ENCODE assay signal across 8 cellular contexts in the genomic region with DNA sequence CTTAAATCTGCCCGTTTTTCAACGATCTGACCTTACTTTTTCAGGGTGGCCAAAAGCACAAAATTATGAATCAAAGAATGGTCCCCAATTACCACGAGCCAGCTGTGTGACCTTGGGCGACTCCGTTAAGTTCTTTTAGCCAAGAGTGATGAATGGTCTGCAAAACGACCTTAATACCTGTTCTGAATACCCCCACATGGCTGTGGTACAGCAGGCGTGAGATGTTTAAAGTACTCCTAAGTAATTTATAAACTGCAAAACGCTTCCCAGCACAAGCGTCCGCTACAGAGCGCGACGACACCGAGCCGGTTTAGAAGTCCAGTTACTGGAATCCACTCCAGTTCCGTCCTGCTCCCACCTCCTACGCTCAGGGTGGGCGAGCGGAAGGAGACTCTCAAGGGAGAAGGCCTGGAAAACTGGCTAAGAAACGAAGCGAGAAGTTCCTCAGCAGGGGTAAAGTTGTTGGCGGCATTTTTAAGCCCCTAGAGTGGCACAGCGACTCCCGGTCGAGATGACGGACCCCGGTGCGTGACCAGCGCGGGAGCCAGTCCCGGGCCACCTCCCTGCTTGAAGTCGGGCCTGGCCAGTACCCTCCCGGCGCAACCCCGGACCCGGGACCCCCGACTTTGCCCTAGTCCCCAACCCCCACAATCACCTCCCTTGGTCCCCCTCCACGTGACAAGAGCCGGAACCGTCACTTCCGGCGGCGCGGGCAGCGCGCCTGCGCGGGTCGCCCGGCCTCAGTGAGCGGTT. TPM values are rescaled to one million over a fixed set of nuclear protein-coding genes. Genes with fewer than 3 reads are reported as not detected.
A peak's percentile ranks its signal among the peaks of the same experiment; 100 is the strongest.
DNase-seq lines count a peak whose midpoint lies in the region; ATAC-seq and TF ChIP-seq lines count a peak whose summit lies in the region.

No MANE protein-coding gene starts in this region.

- in situ Hi-C loops in G401 (cut with HindIII; ENCODE audit: low sequenced_read_pairs), result no loop called here

- H3K27me3 ChIP-seq in GM23338 (ENCODE audit: insufficient read depth) (peaks cover 7% of the 10 kb centered on the region; the same call in 1 of the 2 replicates), ovary (no peaks in the 10 kb centered on the region), thymus (ENCODE audit: control insufficient read depth, insufficient read depth) (no peaks in the 10 kb centered on the region)

- intact Hi-C loops in Right ventricle myocardium inferior (cut with DNase I), result loop anchor here (2.0 to 10.0 kb wide), 4 partner anchors 83 to 221 kb away; a partner anchor contains a TSS
- intact Hi-C loops in ovary (cut with DNase I), result no loop called here

- peak; percentile 58 for ATAC-seq in GM23338
- ATAC-seq in SK-N-SH treated with all-trans-retinoic acid at 6 μM for 48 hours, result peak; percentile 68
- peak; percentile 88 for ATAC-seq in Right ventricle myocardium inferior

- DNase-seq in G401 (ENCODE audit: low spot score) (peak; percentile 75), GM23338 (ENCODE audit: low spot score) (peak; percentile 88), Kasumi-1 (lab: John Stamatoyannopoulos, UW) (peak; percentile 69 to 80), Right ventricle myocardium inferior (ENCODE audit: missing footprints) (peak; percentile 93), ovary (peak; percentile 88 to 93 (median 91))
- peak; percentile 87 for DNase-seq in activated naive CD8-positive, alpha-beta T cell treated with anti-CD3 and anti-CD28 coated beads for 36 hours

- no peaks in the 10 kb centered on the region; the same call in 2 of the 3 replicates for H3K36me3 Mint-ChIP-seq in GM23338 (ENCODE audit: low read depth)
- no peaks in the 10 kb centered on the region for H3K36me3 Mint-ChIP-seq in activated naive CD8-positive, alpha-beta T cell treated with anti-CD3 and anti-CD28 coated beads for 36 hours

- H3K36me3 ChIP-seq in GM23338 (ENCODE audit: insufficient read depth), result no peaks in the 10 kb centered on the region
- H3K36me3 ChIP-seq in ovary, result no peaks in the 10 kb centered on the region
- no peaks in the 10 kb centered on the region for H3K36me3 ChIP-seq in thymus (ENCODE audit: control insufficient read depth, insufficient read depth)

- H3K4me1 ChIP-seq in GM23338 (ENCODE audit: insufficient read depth) (peaks cover 39% of the 10 kb centered on the region), ovary (ENCODE audit: insufficient read depth) (peaks cover 3% of the 10 kb centered on the region), thymus (ENCODE audit: control insufficient read depth, insufficient read depth, low read length) (peaks cover 7% of the 10 kb centered on the region)

- H3K4me2 ChIP-seq in GM23338, result peak overlapping the region; percentile 85

- peak overlapping the region; percentile 50; the same call in 1 of the 2 replicates for H2AFZ ChIP-seq in GM23338

- peak; percentile 27 for TF ChIP-seq EP300 in ovary (IDR thresholded peaks at IDR 0.05)

- peak overlapping the region; percentile 83 for H3K4me3 Mint-ChIP-seq in GM23338
- peak overlapping the region; percentile 90 for H3K4me3 Mint-ChIP-seq in activated naive CD8-positive, alpha-beta T cell treated with anti-CD3 and anti-CD28 coated beads for 36 hours

- no peaks in the 10 kb centered on the region for H3F3A ChIP-seq in GM23338 (replicated peaks; ENCODE audit: low read depth)

- peak; percentile 28 for TF ChIP-seq POLR2A in ovary (IDR thresholded peaks at IDR 0.05)

- H3K4me3 ChIP-seq in GM23338 (peak overlapping the region; percentile 90), ovary (peak overlapping the region; percentile 70), thymus (ENCODE audit: low read length) (peak overlapping the region; percentile 97)

- H4K20me1 ChIP-seq in GM23338 (replicated peaks; ENCODE audit: insufficient read depth), result peaks cover 16% of the 10 kb centered on the region; the same call in 1 of the 2 replicates

- H3K9me3 ChIP-seq in ovary (no peaks in the 10 kb centered on the region), thymus (ENCODE audit: control insufficient read depth) (peaks cover 2% of the 10 kb centered on the region)

- peaks cover 34% of the 10 kb centered on the region for H3K79me2 ChIP-seq in GM23338 (replicated peaks; ENCODE audit: insufficient read depth)

- WGBS in ovary, 3 donors, result 0% methylated on average over 37 to 51 of the region's 51 CpGs
- whole genome bisulfite sequencing in thymus, result under 1% methylated on average over 51 of the region's 51 CpGs

- H3K27ac ChIP-seq in GM23338 (ENCODE audit: low read depth), result peak overlapping the region; percentile 95
- H3K27ac ChIP-seq in ovary, result peak overlapping the region; percentile 97 to 99
- peak overlapping the region; percentile 95 for H3K27ac ChIP-seq in thymus (ENCODE audit: low read depth)

- H3K27ac Mint-ChIP-seq in GM23338, result peak overlapping the region; percentile 99
- H3K27ac Mint-ChIP-seq in activated naive CD8-positive, alpha-beta T cell treated with anti-CD3 and anti-CD28 coated beads for 36 hours, result peak overlapping the region; percentile 96

- no peaks in the 10 kb centered on the region for H3K9me3 Mint-ChIP-seq in GM23338
- H3K9me3 Mint-ChIP-seq in activated naive CD8-positive, alpha-beta T cell treated with anti-CD3 and anti-CD28 coated beads for 36 hours, result no peaks in the 10 kb centered on the region

- no peaks in the 10 kb centered on the region for H3K9me2 ChIP-seq in GM23338 (ENCODE audit: insufficient read depth)

- peaks cover 7% of the 10 kb centered on the region for H3K27me3 Mint-ChIP-seq in GM23338 (ENCODE audit: insufficient read depth, low read depth, poor library complexity)
- no peaks in the 10 kb centered on the region for H3K27me3 Mint-ChIP-seq in activated naive CD8-positive, alpha-beta T cell treated with anti-CD3 and anti-CD28 coated beads for 36 hours

- TF ChIP-seq CTCF in GM23338 (conservative IDR thresholded peaks at IDR 0.05; ENCODE audit: low read depth in 2 of 2), result no peak
- TF ChIP-seq CTCF in ovary (IDR thresholded peaks at IDR 0.05), result no peak

- peaks cover 10% of the 10 kb centered on the region; the same call in 2 of the 3 replicates for H3K4me1 Mint-ChIP-seq in GM23338
- H3K4me1 Mint-ChIP-seq in activated naive CD8-positive, alpha-beta T cell treated with anti-CD3 and anti-CD28 coated beads for 36 hours, result peaks cover 39% of the 10 kb centered on the region

TF ChIP-seq in GM23338, 12 proteins besides CTCF, POLR2A, EP300 and RAD21:
- TF ChIP-seq POLR2AphosphoS5 (IDR thresholded peaks at IDR 0.05; ENCODE audit: low read depth) (no peak; the same call in 1 of the 2 replicates), CREB1 (CRISPR knock-in tag; IDR thresholded peaks at IDR 0.05; ENCODE audit: low read depth) (peak; percentile 81), EZH2 (IDR thresholded peaks at IDR 0.05; ENCODE audit: low read depth, unreplicated experiment) (no peak)
- TF ChIP-seq, protein P1, sequence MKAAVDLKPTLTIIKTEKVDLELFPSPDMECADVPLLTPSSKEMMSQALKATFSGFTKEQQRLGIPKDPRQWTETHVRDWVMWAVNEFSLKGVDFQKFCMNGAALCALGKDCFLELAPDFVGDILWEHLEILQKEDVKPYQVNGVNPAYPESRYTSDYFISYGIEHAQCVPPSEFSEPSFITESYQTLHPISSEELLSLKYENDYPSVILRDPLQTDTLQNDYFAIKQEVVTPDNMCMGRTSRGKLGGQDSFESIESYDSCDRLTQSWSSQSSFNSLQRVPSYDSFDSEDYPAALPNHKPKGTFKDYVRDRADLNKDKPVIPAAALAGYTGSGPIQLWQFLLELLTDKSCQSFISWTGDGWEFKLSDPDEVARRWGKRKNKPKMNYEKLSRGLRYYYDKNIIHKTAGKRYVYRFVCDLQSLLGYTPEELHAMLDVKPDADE (IDR thresholded peaks at IDR 0.05), result peak; percentile 31; the same call in 1 of the 2 replicates
TF ChIP-seq in GM23338: peak in this region for 2.

TF ChIP-seq in SK-N-SH treated with all-trans-retinoic acid at 6 μM for 48 hours, 23 proteins besides CTCF, POLR2A, EP300 and RAD21:
- no peak for TF ChIP-seq BACH2 (CRISPR knock-in tag; IDR thresholded peaks at IDR 0.05; ENCODE audit: borderline replicate concordance)

RNA-seq across cellular contexts. Expression of a gene that starts 0.7 kb away (rescaled TPM):
- 9.4 and 10.4 TPM in 2 replicates for total RNA-seq in G401 (2014; rRNA removed; shearing (Covaris generic))
- 32.5 and 36.9 TPM in 2 replicates for total RNA-seq in GM23338 (2014; rRNA removed; shearing (Covaris generic))
- polyA plus RNA-seq in GM23338 (2016; fragmentation: Nextera tagmentation; extraction: Ambion mirVana), result 7.1 and 8.2 TPM in 2 replicates
- total RNA-seq in activated naive CD8-positive, alpha-beta T cell treated with anti-CD3 and anti-CD28 coated beads for 36 hours, result 10 to 100 TPM; 18.1 to 19.3 TPM
- total RNA-seq in Right ventricle myocardium inferior, result 29.8 TPM
- 10 to 100 TPM; 15.7 to 57.3 (median 27.9) TPM for total RNA-seq in ovary
- 10 to 100 TPM in 1 of 2 donors, 1 to 10 TPM in 1; 4.8 to 20.4 TPM for polyA plus RNA-seq in ovary
- 34.3 TPM for polyA plus RNA-seq in thymus

Comparison
In these comparisons a context has a peak if more than half of its experiments do, and no peak if none do; other contexts are left out.
1. Peak in every context shown above with its lines: DNase-seq, ATAC-seq, H3K4me3 ChIP-seq and H3K27ac ChIP-seq.